Comparison of ENCODE assay signal across 1 cellular context in the genomic region with DNA sequence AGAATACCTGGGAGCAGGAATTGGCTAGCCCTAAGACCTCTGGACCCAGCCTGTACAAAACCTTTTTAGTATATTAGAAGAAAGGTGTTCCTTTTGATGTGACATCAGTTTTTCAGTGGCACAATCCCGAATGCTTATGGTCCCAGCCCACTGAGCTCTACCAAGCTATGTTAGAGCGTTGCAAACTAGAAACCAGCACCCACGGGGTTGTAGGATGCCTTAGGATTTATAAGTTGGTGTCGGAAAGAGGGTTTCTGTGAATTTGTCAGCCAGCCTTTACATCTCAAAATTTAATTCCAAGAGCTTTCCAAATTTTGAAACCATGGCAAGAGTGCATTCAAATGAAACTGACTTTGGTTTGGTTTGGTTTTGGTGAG.
TF ChIP-seq lines count a peak whose summit lies in the region.

No MANE protein-coding gene starts in this region.

TF ChIP-seq in WTC11, 78 proteins besides CTCF, POLR2A, EP300 and RAD21 (continued from another document):
- TF ChIP-seq, protein P1, sequence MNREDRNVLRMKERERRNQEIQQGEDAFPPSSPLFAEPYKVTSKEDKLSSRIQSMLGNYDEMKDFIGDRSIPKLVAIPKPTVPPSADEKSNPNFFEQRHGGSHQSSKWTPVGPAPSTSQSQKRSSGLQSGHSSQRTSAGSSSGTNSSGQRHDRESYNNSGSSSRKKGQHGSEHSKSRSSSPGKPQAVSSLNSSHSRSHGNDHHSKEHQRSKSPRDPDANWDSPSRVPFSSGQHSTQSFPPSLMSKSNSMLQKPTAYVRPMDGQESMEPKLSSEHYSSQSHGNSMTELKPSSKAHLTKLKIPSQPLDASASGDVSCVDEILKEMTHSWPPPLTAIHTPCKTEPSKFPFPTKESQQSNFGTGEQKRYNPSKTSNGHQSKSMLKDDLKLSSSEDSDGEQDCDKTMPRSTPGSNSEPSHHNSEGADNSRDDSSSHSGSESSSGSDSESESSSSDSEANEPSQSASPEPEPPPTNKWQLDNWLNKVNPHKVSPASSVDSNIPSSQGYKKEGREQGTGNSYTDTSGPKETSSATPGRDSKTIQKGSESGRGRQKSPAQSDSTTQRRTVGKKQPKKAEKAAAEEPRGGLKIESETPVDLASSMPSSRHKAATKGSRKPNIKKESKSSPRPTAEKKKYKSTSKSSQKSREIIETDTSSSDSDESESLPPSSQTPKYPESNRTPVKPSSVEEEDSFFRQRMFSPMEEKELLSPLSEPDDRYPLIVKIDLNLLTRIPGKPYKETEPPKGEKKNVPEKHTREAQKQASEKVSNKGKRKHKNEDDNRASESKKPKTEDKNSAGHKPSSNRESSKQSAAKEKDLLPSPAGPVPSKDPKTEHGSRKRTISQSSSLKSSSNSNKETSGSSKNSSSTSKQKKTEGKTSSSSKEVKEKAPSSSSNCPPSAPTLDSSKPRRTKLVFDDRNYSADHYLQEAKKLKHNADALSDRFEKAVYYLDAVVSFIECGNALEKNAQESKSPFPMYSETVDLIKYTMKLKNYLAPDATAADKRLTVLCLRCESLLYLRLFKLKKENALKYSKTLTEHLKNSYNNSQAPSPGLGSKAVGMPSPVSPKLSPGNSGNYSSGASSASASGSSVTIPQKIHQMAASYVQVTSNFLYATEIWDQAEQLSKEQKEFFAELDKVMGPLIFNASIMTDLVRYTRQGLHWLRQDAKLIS (CRISPR knock-in tag; IDR thresholded peaks at IDR 0.05; ENCODE audit: borderline replicate concordance): no peak
